11 cellular contexts compared by ENCODE assay signal in the genomic region with DNA sequence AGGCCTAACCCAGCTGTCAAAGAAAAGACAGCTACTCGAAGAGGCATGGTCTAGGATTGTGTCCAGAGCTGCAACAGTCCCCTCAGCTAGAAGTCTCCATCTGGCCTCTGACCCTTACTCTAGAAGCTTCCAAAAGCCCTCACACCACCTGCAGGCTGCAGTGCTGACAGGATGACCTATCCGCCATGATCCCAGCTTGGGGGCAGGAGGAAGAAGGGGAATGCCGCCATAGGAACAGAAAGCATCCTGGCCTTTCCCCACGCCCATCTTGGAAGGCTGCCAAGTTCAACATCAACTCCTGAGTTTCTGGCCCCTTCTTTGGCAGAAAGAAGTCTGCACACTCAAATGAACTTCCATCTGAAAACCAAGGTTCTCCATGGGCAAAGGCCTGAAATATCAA. TPM values are rescaled to one million over a fixed set of nuclear protein-coding genes. Genes with fewer than 3 reads are reported as not detected.
DNase-seq lines count a peak whose midpoint lies in the region; ATAC-seq and TF ChIP-seq lines count a peak whose summit lies in the region.
"Had no signal": no experiment of that assay in that cellular context is flagged by ENCODE, and none has a peak within 500 bp of the region (broad histone marks: within the 10 kb centered on the region; RNA-seq: fewer than 3 reads in every experiment).

No MANE protein-coding gene starts in this region.

- no peak overlapping the region for H2AFZ ChIP-seq in SK-N-SH (ENCODE audit: low read depth)
- H2AFZ ChIP-seq: parathyroid adenoma had no signal

- no peak overlapping the region for H3K4me3 ChIP-seq in SK-N-SH (ENCODE audit: low read depth in 2 of 2, low read length in 1 of 2)
- H3K4me3 ChIP-seq in thyroid gland (replicated peaks in 1 of 3) = no peak overlapping the region
- H3K4me3 ChIP-seq: dorsolateral prefrontal cortex had no signal

- H3K27ac ChIP-seq in SK-N-SH (ENCODE audit: low read depth in 2 of 2, low read length in 1 of 2) (no peak overlapping the region), thyroid gland (peak overlapping the region in 2 of 3 donors; percentile 28 to 41)
- H3K27ac ChIP-seq: parathyroid adenoma had no signal

- no peak for ATAC-seq in SK-N-SH treated with all-trans-retinoic acid at 6 μM for 48 hours
- no peak for ATAC-seq in HG03460 (IDR thresholded peaks at IDR 0.05; ENCODE audit: unreplicated experiment)
- no peak for ATAC-seq in GM21528 (IDR thresholded peaks at IDR 0.05; ENCODE audit: low FRiP score, unreplicated experiment)

- H3K4me1 ChIP-seq in SK-N-SH (ENCODE audit: control insufficient read depth in 1 of 2, insufficient read depth in 2 of 2, low read depth in 1 of 2, low read length in 1 of 2) (peaks cover 5 to 14% of the 10 kb centered on the region in 2 experiments; a peak in 2 of 4 replicates), thyroid gland (peaks cover 0 to 4% of the 10 kb centered on the region in 2 donors)
- H3K4me1 ChIP-seq: parathyroid adenoma had no signal

- H3K27me3 ChIP-seq in SK-N-SH (ENCODE audit: insufficient read depth) = no peaks in the 10 kb centered on the region
- H3K27me3 ChIP-seq in thyroid gland = no peaks in the 10 kb centered on the region

- H3F3A ChIP-seq in SK-N-SH (replicated peaks; ENCODE audit: insufficient read depth) = no peaks in the 10 kb centered on the region

- H3K9me3 ChIP-seq in SK-N-SH = no peaks in the 10 kb centered on the region
- no peaks in the 10 kb centered on the region for H3K9me3 ChIP-seq in thyroid gland

- no peak for TF ChIP-seq CTCF in SK-N-SH (IDR thresholded peaks at IDR 0.05)
- no peak for TF ChIP-seq CTCF in thyroid gland (IDR thresholded peaks at IDR 0.05)

- 62% methylated on average over 3 of the region's 4 CpGs for WGBS in SK-N-SH (ENCODE audit: low lambda C conversion rate)
- 33 to 43% methylated on average over 3 of the region's 4 CpGs for whole genome bisulfite sequencing in thyroid gland, 2 donors

- no peak overlapping the region for H3K9ac ChIP-seq in SK-N-SH
- H3K9ac ChIP-seq: parathyroid adenoma had no signal

- no peak for TF ChIP-seq RAD21 in SK-N-SH (IDR thresholded peaks at IDR 0.05; ENCODE audit: low read length)

- peak overlapping the region; percentile 19; the same call in 1 of the 2 replicates for H3K4me2 ChIP-seq in SK-N-SH

- POLR2A ChIA-PET in SK-N-SH (lab: Yijun Ruan, JAX) = no interaction called here

- intact Hi-C loops in thyroid gland (cut with DNase I) = no loop called here

- H3K36me3 ChIP-seq in SK-N-SH (replicated peaks in 1 of 2; ENCODE audit: control insufficient read depth in 1 of 2, insufficient read depth in 2 of 2, low read length in 1 of 2) (no peaks in the 10 kb centered on the region), thyroid gland (no peaks in the 10 kb centered on the region)

- H4K20me1 ChIP-seq in SK-N-SH (ENCODE audit: insufficient read depth) = no peaks in the 10 kb centered on the region

- CTCF ChIA-PET in SK-N-SH (lab: Yijun Ruan, JAX) = interaction anchor here (0.9 to 8.5 kb wide), 2 partner anchors 8 to 57 kb away, joined by 3 to 67 read pairs; no protein-coding TSS in a partner anchor

- no peak for TF ChIP-seq POLR2A in thyroid gland (IDR thresholded peaks at IDR 0.05)

- no peaks in the 10 kb centered on the region for H3K79me2 ChIP-seq in SK-N-SH (ENCODE audit: insufficient read depth)
- H3K79me2 ChIP-seq: parathyroid adenoma had no signal

- DNase-seq in SK-N-SH = peak; percentile 50
- peak; percentile 69 for DNase-seq in NCI-H748 treated with DMSO at 0.1 percent for 48 hours (lab: John Stamatoyannopoulos, UW)
- DNase-seq in fibroblast of peridontal ligament (ENCODE audit: extremely low read depth) = peak; percentile 27
- DNase-seq in thyroid gland = no peak
- DNase-seq in NCI-H1694 (lab: John Stamatoyannopoulos, UW) = no peak
- DNase-seq: AML-193 had no signal

- H3K9me2 ChIP-seq in SK-N-SH = no peaks in the 10 kb centered on the region

- no peak for TF ChIP-seq EP300 in SK-N-SH (IDR thresholded peaks at IDR 0.05; ENCODE audit: borderline replicate concordance in 1 of 2, low read depth in 1 of 2, low read length in 1 of 2)

TF ChIP-seq in SK-N-SH, 30 proteins besides CTCF, POLR2A, EP300 and RAD21:
- TF ChIP-seq NFIC (IDR thresholded peaks at IDR 0.05; ENCODE audit: borderline replicate concordance) = peak; percentile 57; the same call in 1 of the 2 replicates
- TF ChIP-seq, protein P1, sequence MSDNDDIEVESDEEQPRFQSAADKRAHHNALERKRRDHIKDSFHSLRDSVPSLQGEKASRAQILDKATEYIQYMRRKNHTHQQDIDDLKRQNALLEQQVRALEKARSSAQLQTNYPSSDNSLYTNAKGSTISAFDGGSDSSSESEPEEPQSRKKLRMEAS (IDR thresholded peaks at IDR 0.05; ENCODE audit: low read depth) = no peak

TF ChIP-seq in SK-N-SH treated with all-trans-retinoic acid at 6 μM for 48 hours, 23 proteins besides CTCF, POLR2A, EP300 and RAD21:
- TF ChIP-seq ARNTL (CRISPR knock-in tag; IDR thresholded peaks at IDR 0.05; ENCODE audit: borderline replicate concordance, low read depth) (no peak), ZNF70 (CRISPR knock-in tag; IDR thresholded peaks at IDR 0.05) (no peak), ZC3H10 (CRISPR knock-in tag; IDR thresholded peaks at IDR 0.05) (no peak), ZFP3 (CRISPR knock-in tag; IDR thresholded peaks at IDR 0.05) (no peak), ZNF8 (CRISPR knock-in tag; IDR thresholded peaks at IDR 0.05) (no peak)

RNA-seq across cellular contexts. Expression of gene KRT36, which starts 3.1 kb away (rescaled TPM):
- polyA plus RNA-seq in SK-N-SH (2012; rRNA removed) = not detected in 2 replicates
- polyA plus RNA-seq in SK-N-SH (2012; cell fraction: cytosol; rRNA removed) = not detected in 2 replicates
- not detected in 2 replicates for polyA plus RNA-seq in SK-N-SH (2012; cell fraction: nucleus; rRNA removed)
- not detected for total RNA-seq in thyroid gland
- total RNA-seq: dorsolateral prefrontal cortex had no signal

RNA-seq across cellular contexts. Expression of gene KRT35, which starts 11.8 kb away (rescaled TPM):
- polyA plus RNA-seq in SK-N-SH (2012; rRNA removed) = not detected in 2 replicates
- not detected in 2 replicates for polyA plus RNA-seq in SK-N-SH (2012; cell fraction: cytosol; rRNA removed)
- not detected in 2 replicates for polyA plus RNA-seq in SK-N-SH (2012; cell fraction: nucleus; rRNA removed)
- total RNA-seq in thyroid gland = not detected
- total RNA-seq: dorsolateral prefrontal cortex had no signal

RNA-seq across cellular contexts. Expression of gene KRT13, which starts 12.6 kb away (rescaled TPM):
- polyA plus RNA-seq in SK-N-SH (2012; rRNA removed) = 0.39 and 0.67 TPM in 2 replicates
- 0.06 and 0.37 TPM in 2 replicates for polyA plus RNA-seq in SK-N-SH (2012; cell fraction: cytosol; rRNA removed)
- 1.3 TPM in 2 replicates for polyA plus RNA-seq in SK-N-SH (2012; cell fraction: nucleus; rRNA removed)
- total RNA-seq in thyroid gland = under 1 TPM in 1 of 4 donors, not detected in 3; 0.83 TPM

RNA-seq across cellular contexts. Expression of gene KRT32, which starts 25.6 kb away (rescaled TPM):
- not detected in 2 replicates for polyA plus RNA-seq in SK-N-SH (2012; rRNA removed)
- polyA plus RNA-seq in SK-N-SH (2012; cell fraction: cytosol; rRNA removed) = 0.01 TPM in 1 of 2 replicates, not detected in the other
- not detected in 2 replicates for polyA plus RNA-seq in SK-N-SH (2012; cell fraction: nucleus; rRNA removed)
- total RNA-seq in thyroid gland = not detected
- total RNA-seq: dorsolateral prefrontal cortex had no signal

RNA-seq across cellular contexts. Expression of gene KRT15, which starts 25.9 kb away (rescaled TPM):
- 16.9 and 17.0 TPM in 2 replicates for polyA plus RNA-seq in SK-N-SH (2012; rRNA removed)
- polyA plus RNA-seq in SK-N-SH (2012; cell fraction: cytosol; rRNA removed) = 9.7 and 12.7 TPM in 2 replicates
- polyA plus RNA-seq in SK-N-SH (2012; cell fraction: nucleus; rRNA removed) = 33.8 and 36.0 TPM in 2 replicates
- under 1 TPM in 1 of 4 donors, not detected in 3; 0.93 TPM for total RNA-seq in thyroid gland

Comparison
In these comparisons a context has a peak if more than half of its experiments do, and no peak if none do; other contexts are left out.
1. DNase-seq: peak in SK-N-SH (single experiment), NCI-H748 treated with DMSO at 0.1 percent for 48 hours (single experiment) and fibroblast of peridontal ligament (single experiment); none in thyroid gland (0 of 2) and NCI-H1694 (single experiment).
2. H3K27ac ChIP-seq: peak in thyroid gland (2 of 3); none in SK-N-SH (0 of 2).